Comparison of ENCODE assay signal across 11 cellular contexts in the genomic region with DNA sequence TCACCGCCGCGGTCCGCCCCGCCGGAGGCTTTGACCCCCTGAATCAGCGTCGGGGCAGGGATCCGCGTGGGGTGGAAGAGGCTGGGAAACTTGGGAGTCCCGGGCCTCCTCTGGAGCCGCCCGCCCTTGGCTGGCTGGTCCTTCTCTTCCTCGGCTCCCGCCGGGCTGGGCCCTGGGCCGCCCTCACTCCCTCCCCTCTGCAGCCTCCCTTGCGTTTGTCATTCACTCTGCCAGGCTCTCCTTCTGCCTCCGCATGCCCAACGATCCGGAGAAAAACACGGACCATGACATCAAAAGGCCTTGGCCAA. TPM values are rescaled to one million over a fixed set of nuclear protein-coding genes. Genes with fewer than 3 reads are reported as not detected.
DNase-seq lines count a peak whose midpoint lies in the region; ATAC-seq and TF ChIP-seq lines count a peak whose summit lies in the region.
"Not testable (repeated sequence)": the region's sequence is repeated elsewhere in the genome, so short reads cannot be mapped to it uniquely, and the experiment has no call there.
"Had no signal": no experiment of that assay in that cellular context is flagged by ENCODE, and none has a peak within 500 bp of the region (broad histone marks: within the 10 kb centered on the region; RNA-seq: fewer than 3 reads in every experiment).

No MANE protein-coding gene starts in this region.

- TF ChIP-seq POLR2A in heart left ventricle (IDR thresholded peaks at IDR 0.05); right lobe of liver (IDR thresholded peaks at IDR 0.05); spleen (IDR thresholded peaks at IDR 0.05); uterus (IDR thresholded peaks at IDR 0.05): not testable (repeated sequence)

- H3K79me2 ChIP-seq in osteoblast (ENCODE audit: insufficient read depth, low read length), result not testable (repeated sequence)

- H3K4me3 ChIP-seq in RWPE2 (ENCODE audit: severe bottlenecking), result not testable (repeated sequence)
- H3K4me3 ChIP-seq in coronary artery (peak overlapping the region; percentile 67), heart left ventricle (peak overlapping the region in 10 of 12 donors; percentile 24 to 65 (median 50)), right lobe of liver (peak overlapping the region in 2 of 3 donors; percentile 46 to 49), osteoblast (ENCODE audit: insufficient read depth, low read length) (peak overlapping the region; percentile 57), spleen (peak overlapping the region in 5 of 8 donors; percentile 15 to 59 (median 39)), uterus (peak overlapping the region in 1 of 2 donors; percentile 32)

- not testable (repeated sequence) for H3K27ac ChIP-seq in RWPE2 (ENCODE audit: poor library complexity, severe bottlenecking); right lobe of liver; osteoblast (ENCODE audit: low read depth, low read length)
- H3K27ac ChIP-seq in coronary artery (peak overlapping the region in 1 of 2 donors; percentile 80), heart left ventricle (peak overlapping the region in 10 of 12 donors; percentile 53 to 88 (median 72)), spleen (peak overlapping the region in 5 of 8 donors; percentile 57 to 67 (median 64)), uterus (peak overlapping the region; percentile 57 to 77)

- not testable (repeated sequence) for H2AFZ ChIP-seq in osteoblast (ENCODE audit: low read length)

- DNase-seq in RWPE2 (ENCODE audit: low spot score); heart left ventricle; right lobe of liver; osteoblast (ENCODE audit: insufficient read length, low spot score, missing footprints); spleen; uterus: not testable (repeated sequence)
- peak; percentile 62 for DNase-seq in coronary artery (ENCODE audit: low spot score)

- H3K27me3 ChIP-seq in RWPE2 (ENCODE audit: insufficient read depth, poor library complexity, severe bottlenecking); heart left ventricle; right lobe of liver; osteoblast (ENCODE audit: insufficient read depth, low read length); spleen (replicated peaks in 1 of 7); uterus: not testable (repeated sequence)

- intact Hi-C loops in heart left ventricle (cut with DNase I); right lobe of liver (cut with DNase I); spleen (cut with DNase I; ENCODE audit: low total_unique reads); uterus (cut with DNase I; ENCODE audit: low total_unique reads): not testable (repeated sequence)

- not testable (repeated sequence) for H3K4me1 ChIP-seq in ES-I3 (ENCODE audit: insufficient read depth, low read length); RWPE2 (ENCODE audit: insufficient read depth, poor library complexity, severe bottlenecking); heart left ventricle; right lobe of liver; osteoblast (ENCODE audit: insufficient read depth, low read length); spleen; uterus

- H4K20me1 ChIP-seq in osteoblast (ENCODE audit: insufficient read depth, low read length), result not testable (repeated sequence)

- H3K36me3 ChIP-seq in ES-I3 (ENCODE audit: insufficient read depth, low read length); RWPE2 (ENCODE audit: low read depth); heart left ventricle; right lobe of liver; osteoblast (ENCODE audit: insufficient read depth, low read length); spleen; uterus: not testable (repeated sequence)

- not testable (repeated sequence) for H3K4me2 ChIP-seq in osteoblast (ENCODE audit: insufficient read depth, low read length)

- ATAC-seq in RWPE2 (ENCODE audit: low read depth), result peak; percentile 32; the same call in 1 of the 3 replicates
- ATAC-seq in heart left ventricle, result peak; percentile 34 to 85 (median 79)
- peak; percentile 66 to 73 (median 70) for ATAC-seq in right lobe of liver

- WGBS in heart left ventricle, 4 donors, result 0 to 3% methylated on average over 11 to 12 of the region's 22 CpGs; no CpG with 5 or more reads in 2 of the 4 donors
- WGBS in right lobe of liver (ENCODE audit: insufficient coverage, low coverage, low lambda C conversion rate, missing lambda C conversion rate), result no CpG with 5 or more reads among the region's 22 CpGs
- WGBS in spleen, 5 donors, result 1 to 2% (median 2%) methylated on average over 11 to 13 of the region's 22 CpGs; no CpG with 5 or more reads in 2 of the 5 donors

- H3K9me3 ChIP-seq in ES-I3 (ENCODE audit: control insufficient read depth, insufficient read depth, low read length); RWPE2 (ENCODE audit: severe bottlenecking); heart left ventricle; right lobe of liver; osteoblast (ENCODE audit: low read depth, low read length); spleen; uterus: not testable (repeated sequence)

- TF ChIP-seq CTCF in RWPE2 (IDR thresholded peaks at IDR 0.05; ENCODE audit: poor library complexity, severe bottlenecking); coronary artery (IDR thresholded peaks at IDR 0.05); heart left ventricle (IDR thresholded peaks at IDR 0.05); right lobe of liver (IDR thresholded peaks at IDR 0.05); osteoblast (IDR thresholded peaks at IDR 0.05; ENCODE audit: extremely low read depth, low read depth, low read length); spleen (IDR thresholded peaks at IDR 0.05 in 8 of 11, conservative IDR thresholded peaks at IDR 0.05 in 3 of 11); uterus (IDR thresholded peaks at IDR 0.05): not testable (repeated sequence)

- peak overlapping the region; percentile 36; the same call in 1 of the 2 replicates for H3K9ac ChIP-seq in ES-I3 (ENCODE audit: low read depth, low read length)

RNA-seq across cellular contexts. Expression of a gene that starts 15.0 kb away (rescaled TPM):
- total RNA-seq in heart left ventricle, result under 1 TPM in 5 of 9 donors, not detected in 4; 0.09 to 0.34 (median 0.13) TPM
- polyA plus RNA-seq in heart left ventricle, result under 1 TPM in 1 of 2 donors, not detected in 1; 0.15 TPM
- total RNA-seq in right lobe of liver, result under 1 TPM in 4 of 6 experiments, not detected in 2; 0.10 to 0.56 (median 0.47) TPM
- 0.29 and 0.36 TPM in 2 replicates for total RNA-seq in osteoblast
- total RNA-seq in spleen, result 1 to 10 TPM in 1 of 7 donors, under 1 TPM in 4, not detected in 2; 0.28 to 1.2 (median 0.60) TPM
- polyA plus RNA-seq in spleen, result under 1 TPM; 0.09 to 0.42 (median 0.11) TPM
- 1 to 10 TPM in 1 of 4 donors, under 1 TPM in 1, not detected in 2; 0.28 to 1.0 TPM for total RNA-seq in uterus
- total RNA-seq: activated CD4-positive, alpha-beta T cell treated with anti-CD3 and anti-CD28 coated beads, Interleukin-2, amount 10 ng/mL, durations not matched to agents 24 days and 14 days; SJSA1 had no signal
- polyA plus RNA-seq: CD8-positive, alpha-beta memory T cell had no signal
